1 cellular context compared by ENCODE assay signal in the genomic region with DNA sequence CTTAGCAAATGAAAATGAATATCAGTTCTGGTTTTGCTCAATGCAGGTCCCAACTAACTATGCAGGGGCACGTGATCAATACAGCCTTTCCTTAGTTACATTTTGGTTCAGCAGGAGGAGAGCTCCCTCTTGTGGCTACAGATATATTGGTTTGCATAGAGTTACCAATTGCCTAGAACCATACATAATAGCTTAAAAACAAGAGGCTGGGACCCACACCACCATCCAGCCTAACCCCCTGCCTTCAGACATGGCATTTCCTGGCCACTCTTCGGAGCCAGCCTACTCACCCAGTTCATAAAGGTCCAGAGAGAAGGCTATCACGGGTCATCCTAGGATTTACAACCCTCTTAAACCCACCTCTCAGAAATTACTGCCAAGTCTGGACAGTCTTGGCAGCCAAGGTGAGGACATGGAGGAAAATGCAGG.
A peak's percentile ranks its signal among the peaks of the same experiment; 100 is the strongest.
TF ChIP-seq lines count a peak whose summit lies in the region.

No MANE protein-coding gene starts in this region.

TF ChIP-seq in GM12878, 131 proteins besides CTCF, POLR2A, EP300 and RAD21 (continued from another document):
- no peak for TF ChIP-seq SKIL (IDR thresholded peaks at IDR 0.05; ENCODE audit: low read depth, poor library complexity, severe bottlenecking)
- 0 out of 2 replicates have a peak, but pooled peaks have one; percentile 17 for TF ChIP-seq NBN (IDR thresholded peaks at IDR 0.05)
